ENCODE assay signal across 1 cellular context in genomic region chr5:16842916-16843315, GRCh38.
TF ChIP-seq lines count a peak whose summit lies in the region.

No MANE protein-coding gene starts in this region.

TF ChIP-seq in GM23338, 12 proteins besides CTCF, POLR2A, EP300 and RAD21 (continued from another document):
- TF ChIP-seq, protein P1, sequence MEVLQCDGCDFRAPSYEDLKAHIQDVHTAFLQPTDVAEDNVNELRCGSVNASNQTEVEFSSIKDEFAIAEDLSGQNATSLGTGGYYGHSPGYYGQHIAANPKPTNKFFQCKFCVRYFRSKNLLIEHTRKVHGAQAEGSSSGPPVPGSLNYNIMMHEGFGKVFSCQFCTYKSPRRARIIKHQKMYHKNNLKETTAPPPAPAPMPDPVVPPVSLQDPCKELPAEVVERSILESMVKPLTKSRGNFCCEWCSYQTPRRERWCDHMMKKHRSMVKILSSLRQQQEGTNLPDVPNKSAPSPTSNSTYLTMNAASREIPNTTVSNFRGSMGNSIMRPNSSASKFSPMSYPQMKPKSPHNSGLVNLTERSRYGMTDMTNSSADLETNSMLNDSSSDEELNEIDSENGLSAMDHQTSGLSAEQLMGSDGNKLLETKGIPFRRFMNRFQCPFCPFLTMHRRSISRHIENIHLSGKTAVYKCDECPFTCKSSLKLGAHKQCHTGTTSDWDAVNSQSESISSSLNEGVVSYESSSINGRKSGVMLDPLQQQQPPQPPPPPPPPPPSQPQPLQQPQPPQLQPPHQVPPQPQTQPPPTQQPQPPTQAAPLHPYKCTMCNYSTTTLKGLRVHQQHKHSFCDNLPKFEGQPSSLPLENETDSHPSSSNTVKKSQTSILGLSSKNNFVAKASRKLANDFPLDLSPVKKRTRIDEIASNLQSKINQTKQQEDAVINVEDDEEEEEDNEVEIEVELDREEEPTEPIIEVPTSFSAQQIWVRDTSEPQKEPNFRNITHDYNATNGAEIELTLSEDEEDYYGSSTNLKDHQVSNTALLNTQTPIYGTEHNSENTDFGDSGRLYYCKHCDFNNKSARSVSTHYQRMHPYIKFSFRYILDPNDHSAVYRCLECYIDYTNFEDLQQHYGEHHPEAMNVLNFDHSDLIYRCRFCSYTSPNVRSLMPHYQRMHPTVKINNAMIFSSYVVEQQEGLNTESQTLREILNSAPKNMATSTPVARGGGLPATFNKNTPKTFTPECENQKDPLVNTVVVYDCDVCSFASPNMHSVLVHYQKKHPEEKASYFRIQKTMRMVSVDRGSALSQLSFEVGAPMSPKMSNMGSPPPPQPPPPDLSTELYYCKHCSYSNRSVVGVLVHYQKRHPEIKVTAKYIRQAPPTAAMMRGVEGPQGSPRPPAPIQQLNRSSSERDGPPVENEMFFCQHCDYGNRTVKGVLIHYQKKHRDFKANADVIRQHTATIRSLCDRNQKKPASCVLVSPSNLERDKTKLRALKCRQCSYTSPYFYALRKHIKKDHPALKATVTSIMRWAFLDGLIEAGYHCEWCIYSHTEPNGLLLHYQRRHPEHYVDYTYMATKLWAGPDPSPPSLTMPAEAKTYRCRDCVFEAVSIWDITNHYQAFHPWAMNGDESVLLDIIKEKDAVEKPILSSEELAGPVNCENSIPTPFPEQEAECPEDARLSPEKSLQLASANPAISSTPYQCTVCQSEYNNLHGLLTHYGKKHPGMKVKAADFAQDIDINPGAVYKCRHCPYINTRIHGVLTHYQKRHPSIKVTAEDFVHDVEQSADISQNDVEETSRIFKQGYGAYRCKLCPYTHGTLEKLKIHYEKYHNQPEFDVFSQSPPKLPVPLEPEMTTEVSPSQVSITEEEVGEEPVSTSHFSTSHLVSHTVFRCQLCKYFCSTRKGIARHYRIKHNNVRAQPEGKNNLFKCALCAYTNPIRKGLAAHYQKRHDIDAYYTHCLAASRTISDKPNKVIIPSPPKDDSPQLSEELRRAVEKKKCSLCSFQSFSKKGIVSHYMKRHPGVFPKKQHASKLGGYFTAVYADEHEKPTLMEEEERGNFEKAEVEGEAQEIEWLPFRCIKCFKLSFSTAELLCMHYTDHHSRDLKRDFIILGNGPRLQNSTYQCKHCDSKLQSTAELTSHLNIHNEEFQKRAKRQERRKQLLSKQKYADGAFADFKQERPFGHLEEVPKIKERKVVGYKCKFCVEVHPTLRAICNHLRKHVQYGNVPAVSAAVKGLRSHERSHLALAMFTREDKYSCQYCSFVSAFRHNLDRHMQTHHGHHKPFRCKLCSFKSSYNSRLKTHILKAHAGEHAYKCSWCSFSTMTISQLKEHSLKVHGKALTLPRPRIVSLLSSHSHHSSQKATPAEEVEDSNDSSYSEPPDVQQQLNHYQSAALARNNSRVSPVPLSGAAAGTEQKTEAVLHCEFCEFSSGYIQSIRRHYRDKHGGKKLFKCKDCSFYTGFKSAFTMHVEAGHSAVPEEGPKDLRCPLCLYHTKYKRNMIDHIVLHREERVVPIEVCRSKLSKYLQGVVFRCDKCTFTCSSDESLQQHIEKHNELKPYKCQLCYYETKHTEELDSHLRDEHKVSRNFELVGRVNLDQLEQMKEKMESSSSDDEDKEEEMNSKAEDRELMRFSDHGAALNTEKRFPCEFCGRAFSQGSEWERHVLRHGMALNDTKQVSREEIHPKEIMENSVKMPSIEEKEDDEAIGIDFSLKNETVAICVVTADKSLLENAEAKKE (CRISPR knock-in tag; IDR thresholded peaks at IDR 0.05), result no peak
